ENCODE assay signal across 2 cellular contexts in the genomic region with DNA sequence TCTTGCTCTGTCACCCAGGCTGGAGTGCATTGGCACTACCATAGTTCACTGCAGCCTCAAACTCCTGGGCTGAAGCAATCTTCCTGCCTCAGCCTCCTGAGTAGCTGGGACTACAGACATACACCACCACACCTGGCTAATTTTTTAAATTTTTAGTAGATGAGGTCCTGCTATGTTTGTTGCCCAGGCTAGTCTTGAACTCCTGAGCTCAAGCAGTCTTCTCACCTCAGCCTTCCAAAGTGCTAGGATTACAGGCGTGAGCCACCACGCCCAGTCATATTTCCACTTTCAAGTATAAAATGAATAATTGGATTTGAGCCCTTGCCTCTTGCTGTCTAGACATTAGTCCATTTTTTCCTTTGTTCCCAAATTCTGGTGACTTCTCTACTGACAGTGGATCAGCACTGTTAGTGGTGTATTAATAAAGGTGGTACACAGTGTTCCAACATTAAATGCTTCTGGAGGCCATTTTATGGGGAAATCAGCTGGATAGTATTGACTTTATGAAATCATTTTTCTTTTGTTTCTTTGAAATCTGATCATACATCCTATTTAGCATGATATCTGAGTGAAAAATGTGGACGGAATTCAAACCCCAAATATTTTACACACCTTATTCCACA.
TF ChIP-seq lines count a peak whose summit lies in the region.

No MANE protein-coding gene starts in this region.

TF ChIP-seq in A549, 52 proteins besides CTCF, POLR2A, EP300 and RAD21:
- TF ChIP-seq, protein P1, sequence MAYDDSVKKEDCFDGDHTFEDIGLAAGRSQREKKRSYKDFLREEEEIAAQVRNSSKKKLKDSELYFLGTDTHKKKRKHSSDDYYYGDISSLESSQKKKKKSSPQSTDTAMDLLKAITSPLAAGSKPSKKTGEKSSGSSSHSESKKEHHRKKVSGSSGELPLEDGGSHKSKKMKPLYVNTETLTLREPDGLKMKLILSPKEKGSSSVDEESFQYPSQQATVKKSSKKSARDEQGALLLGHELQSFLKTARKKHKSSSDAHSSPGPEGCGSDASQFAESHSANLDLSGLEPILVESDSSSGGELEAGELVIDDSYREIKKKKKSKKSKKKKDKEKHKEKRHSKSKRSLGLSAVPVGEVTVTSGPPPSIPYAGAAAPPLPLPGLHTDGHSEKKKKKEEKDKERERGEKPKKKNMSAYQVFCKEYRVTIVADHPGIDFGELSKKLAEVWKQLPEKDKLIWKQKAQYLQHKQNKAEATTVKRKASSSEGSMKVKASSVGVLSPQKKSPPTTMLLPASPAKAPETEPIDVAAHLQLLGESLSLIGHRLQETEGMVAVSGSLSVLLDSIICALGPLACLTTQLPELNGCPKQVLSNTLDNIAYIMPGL (CRISPR knock-in tag; IDR thresholded peaks at IDR 0.05; ENCODE audit: borderline replicate concordance), result no peak
- TF ChIP-seq EHF (CRISPR knock-in tag; IDR thresholded peaks at IDR 0.05) (no peak), RARB (CRISPR knock-in tag; IDR thresholded peaks at IDR 0.05) (no peak), NFE2L2 (conservative IDR thresholded peaks at IDR 0.05; ENCODE audit: low read length) (no peak), MAFK (IDR thresholded peaks at IDR 0.05; ENCODE audit: partially characterized antibody) (no peak), HDAC2 (IDR thresholded peaks at IDR 0.05) (no peak), BHLHE40 (IDR thresholded peaks at IDR 0.05; ENCODE audit: low read depth, low read length) (no peak), JUN (IDR thresholded peaks at IDR 0.05) (no peak), CBX2 (IDR thresholded peaks at IDR 0.05; ENCODE audit: borderline replicate concordance, low read depth) (no peak), GATA3 (IDR thresholded peaks at IDR 0.05; ENCODE audit: borderline replicate concordance) (no peak), TFCP2L1 (CRISPR knock-in tag; IDR thresholded peaks at IDR 0.05) (no peak), SMC3 (IDR thresholded peaks at IDR 0.05) (no peak), CHD2 (IDR thresholded peaks at IDR 0.05; ENCODE audit: low read length, partially characterized antibody) (no peak)
- TF ChIP-seq, protein P2, sequence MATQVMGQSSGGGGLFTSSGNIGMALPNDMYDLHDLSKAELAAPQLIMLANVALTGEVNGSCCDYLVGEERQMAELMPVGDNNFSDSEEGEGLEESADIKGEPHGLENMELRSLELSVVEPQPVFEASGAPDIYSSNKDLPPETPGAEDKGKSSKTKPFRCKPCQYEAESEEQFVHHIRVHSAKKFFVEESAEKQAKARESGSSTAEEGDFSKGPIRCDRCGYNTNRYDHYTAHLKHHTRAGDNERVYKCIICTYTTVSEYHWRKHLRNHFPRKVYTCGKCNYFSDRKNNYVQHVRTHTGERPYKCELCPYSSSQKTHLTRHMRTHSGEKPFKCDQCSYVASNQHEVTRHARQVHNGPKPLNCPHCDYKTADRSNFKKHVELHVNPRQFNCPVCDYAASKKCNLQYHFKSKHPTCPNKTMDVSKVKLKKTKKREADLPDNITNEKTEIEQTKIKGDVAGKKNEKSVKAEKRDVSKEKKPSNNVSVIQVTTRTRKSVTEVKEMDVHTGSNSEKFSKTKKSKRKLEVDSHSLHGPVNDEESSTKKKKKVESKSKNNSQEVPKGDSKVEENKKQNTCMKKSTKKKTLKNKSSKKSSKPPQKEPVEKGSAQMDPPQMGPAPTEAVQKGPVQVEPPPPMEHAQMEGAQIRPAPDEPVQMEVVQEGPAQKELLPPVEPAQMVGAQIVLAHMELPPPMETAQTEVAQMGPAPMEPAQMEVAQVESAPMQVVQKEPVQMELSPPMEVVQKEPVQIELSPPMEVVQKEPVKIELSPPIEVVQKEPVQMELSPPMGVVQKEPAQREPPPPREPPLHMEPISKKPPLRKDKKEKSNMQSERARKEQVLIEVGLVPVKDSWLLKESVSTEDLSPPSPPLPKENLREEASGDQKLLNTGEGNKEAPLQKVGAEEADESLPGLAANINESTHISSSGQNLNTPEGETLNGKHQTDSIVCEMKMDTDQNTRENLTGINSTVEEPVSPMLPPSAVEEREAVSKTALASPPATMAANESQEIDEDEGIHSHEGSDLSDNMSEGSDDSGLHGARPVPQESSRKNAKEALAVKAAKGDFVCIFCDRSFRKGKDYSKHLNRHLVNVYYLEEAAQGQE (IDR thresholded peaks at IDR 0.05), result no peak
- TF ChIP-seq, protein P3, sequence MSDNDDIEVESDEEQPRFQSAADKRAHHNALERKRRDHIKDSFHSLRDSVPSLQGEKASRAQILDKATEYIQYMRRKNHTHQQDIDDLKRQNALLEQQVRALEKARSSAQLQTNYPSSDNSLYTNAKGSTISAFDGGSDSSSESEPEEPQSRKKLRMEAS (IDR thresholded peaks at IDR 0.05), result no peak
- TF ChIP-seq, protein P4, sequence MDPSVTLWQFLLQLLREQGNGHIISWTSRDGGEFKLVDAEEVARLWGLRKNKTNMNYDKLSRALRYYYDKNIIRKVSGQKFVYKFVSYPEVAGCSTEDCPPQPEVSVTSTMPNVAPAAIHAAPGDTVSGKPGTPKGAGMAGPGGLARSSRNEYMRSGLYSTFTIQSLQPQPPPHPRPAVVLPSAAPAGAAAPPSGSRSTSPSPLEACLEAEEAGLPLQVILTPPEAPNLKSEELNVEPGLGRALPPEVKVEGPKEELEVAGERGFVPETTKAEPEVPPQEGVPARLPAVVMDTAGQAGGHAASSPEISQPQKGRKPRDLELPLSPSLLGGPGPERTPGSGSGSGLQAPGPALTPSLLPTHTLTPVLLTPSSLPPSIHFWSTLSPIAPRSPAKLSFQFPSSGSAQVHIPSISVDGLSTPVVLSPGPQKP (IDR thresholded peaks at IDR 0.05; ENCODE audit: low read depth, low read length), result no peak

TF ChIP-seq in K562, 482 proteins besides CTCF, POLR2A, EP300 and RAD21:
- TF ChIP-seq ZNF217 (CRISPR knock-in tag; IDR thresholded peaks at IDR 0.05), result no peak
- no peak for TF ChIP-seq GABPB1 (CRISPR knock-in tag; IDR thresholded peaks at IDR 0.05)
- TF ChIP-seq ZNF232 (CRISPR knock-in tag; IDR thresholded peaks at IDR 0.05), result no peak
- no peak for TF ChIP-seq EHMT2 (IDR thresholded peaks at IDR 0.05)
- TF ChIP-seq GTF2F1 (IDR thresholded peaks at IDR 0.05; ENCODE audit: low read depth, low read length), result no peak
- TF ChIP-seq, protein P5, sequence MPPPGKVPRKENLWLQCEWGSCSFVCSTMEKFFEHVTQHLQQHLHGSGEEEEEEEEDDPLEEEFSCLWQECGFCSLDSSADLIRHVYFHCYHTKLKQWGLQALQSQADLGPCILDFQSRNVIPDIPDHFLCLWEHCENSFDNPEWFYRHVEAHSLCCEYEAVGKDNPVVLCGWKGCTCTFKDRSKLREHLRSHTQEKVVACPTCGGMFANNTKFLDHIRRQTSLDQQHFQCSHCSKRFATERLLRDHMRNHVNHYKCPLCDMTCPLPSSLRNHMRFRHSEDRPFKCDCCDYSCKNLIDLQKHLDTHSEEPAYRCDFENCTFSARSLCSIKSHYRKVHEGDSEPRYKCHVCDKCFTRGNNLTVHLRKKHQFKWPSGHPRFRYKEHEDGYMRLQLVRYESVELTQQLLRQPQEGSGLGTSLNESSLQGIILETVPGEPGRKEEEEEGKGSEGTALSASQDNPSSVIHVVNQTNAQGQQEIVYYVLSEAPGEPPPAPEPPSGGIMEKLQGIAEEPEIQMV (tag; conservative IDR thresholded peaks at IDR 0.05; ENCODE audit: low read depth), result no peak
- TF ChIP-seq ZNF507 (tag; conservative IDR thresholded peaks at IDR 0.05), result no peak
- TF ChIP-seq KAT2B (IDR thresholded peaks at IDR 0.05; ENCODE audit: low read depth, low read length), result no peak
- no peak for TF ChIP-seq EP400 (IDR thresholded peaks at IDR 0.05)
- no peak for TF ChIP-seq ZNF12 (CRISPR knock-in tag; IDR thresholded peaks at IDR 0.05)
- TF ChIP-seq TAF15 (IDR thresholded peaks at IDR 0.05; ENCODE audit: low read depth, low read length), result no peak
- no peak for TF ChIP-seq CHD1 (IDR thresholded peaks at IDR 0.05; ENCODE audit: low read length)
- TF ChIP-seq MAFK (IDR thresholded peaks at IDR 0.05; ENCODE audit: low read length), result no peak
- TF ChIP-seq ZNF644 (tag; IDR thresholded peaks at IDR 0.05; ENCODE audit: low read depth), result no peak
- TF ChIP-seq TARDBP (IDR thresholded peaks at IDR 0.05), result no peak
- no peak for TF ChIP-seq ELF1 (tag; IDR thresholded peaks at IDR 0.05)
- no peak for TF ChIP-seq KLF6 (CRISPR knock-in tag; IDR thresholded peaks at IDR 0.05; ENCODE audit: borderline replicate concordance)
- no peak for TF ChIP-seq ZNF77 (CRISPR knock-in tag; IDR thresholded peaks at IDR 0.05)
TF ChIP-seq in K562: peak in this region for 0.
